In the genomic region with DNA sequence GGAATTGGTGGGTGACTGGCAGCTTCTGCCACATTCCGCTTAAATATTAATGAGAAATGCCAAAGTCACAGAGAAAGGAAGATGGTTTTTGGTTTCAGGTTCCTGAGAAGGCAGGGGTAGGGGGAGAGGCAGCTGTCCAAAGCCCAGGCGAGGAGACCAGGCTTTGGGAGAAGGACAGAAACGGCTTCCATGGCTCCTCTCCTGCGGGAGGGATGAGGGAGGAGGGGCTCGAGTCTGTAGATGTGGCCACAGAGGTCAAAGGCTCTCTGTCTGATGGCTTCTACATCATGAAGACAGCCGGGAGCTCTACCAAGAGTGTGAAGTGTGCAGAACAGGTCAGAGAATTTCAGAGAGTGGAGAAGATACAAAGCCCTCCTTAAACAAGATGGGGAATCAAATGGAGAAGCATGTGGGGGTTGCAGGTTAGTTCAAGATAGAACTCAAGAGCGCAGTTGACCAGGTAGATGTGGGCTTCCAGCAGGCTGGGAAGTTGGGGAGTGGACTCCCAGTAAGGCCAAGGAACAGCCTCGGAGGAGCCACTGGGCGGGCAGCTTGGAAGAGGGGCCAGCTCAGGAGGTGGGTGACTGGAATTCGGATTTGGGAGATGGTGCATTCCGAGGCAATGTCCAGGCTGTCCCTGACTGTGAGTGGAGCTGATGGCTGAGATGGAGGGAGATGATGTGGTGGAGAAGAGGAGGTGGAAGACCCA, we compare ENCODE assay signal across 11 cellular contexts. TPM values are rescaled to one million over a fixed set of nuclear protein-coding genes. Genes with fewer than 3 reads are reported as not detected.
DNase-seq lines count a peak whose midpoint lies in the region; ATAC-seq, FAIRE-seq and TF ChIP-seq lines count a peak whose summit lies in the region.
"Had no signal": no experiment of that assay in that cellular context is flagged by ENCODE, and none has a peak within 500 bp of the region (broad histone marks: within the 10 kb centered on the region; RNA-seq: fewer than 3 reads in every experiment).

No MANE protein-coding gene starts in this region.

- H3K4me3 ChIP-seq in ACC112 (ENCODE audit: low read depth, low read length) (peak overlapping the region; percentile 5), NB4 (ENCODE audit: low read depth, low read length) (peak overlapping the region; percentile 57), H1 (ENCODE audit: extremely low read depth in 1 of 4, insufficient read depth in 2 of 4, low read depth in 3 of 4, low read length in 4 of 4) (no peak overlapping the region), neutrophil (ENCODE audit: low read depth in 1 of 2, low read length in 1 of 2) (peak overlapping the region in 1 of 2 experiments; percentile 38)
- H3K4me3 ChIP-seq: HAP-1 had no signal

- no peak for TF ChIP-seq EP300 in H1 (IDR thresholded peaks at IDR 0.05; ENCODE audit: borderline replicate concordance in 1 of 2, low read depth in 2 of 2, low read length in 2 of 2)

- no peak overlapping the region for H2BK12ac ChIP-seq in H1 (ENCODE audit: low read depth, low read length)

- no peak overlapping the region for H4K91ac ChIP-seq in H1 (replicated peaks; ENCODE audit: insufficient read length, low read length)

- H3K18ac ChIP-seq in H1 (ENCODE audit: extremely low read depth, low read length): no peak overlapping the region

- TF ChIP-seq POLR2A in NB4 (IDR thresholded peaks at IDR 0.05; ENCODE audit: extremely low read depth, insufficient read length) (no peak), H1 (IDR thresholded peaks at IDR 0.05; ENCODE audit: control extremely low read depth in 1 of 2, low read depth in 2 of 2, low read length in 2 of 2) (no peak), erythroblast (IDR thresholded peaks at IDR 0.05; ENCODE audit: low read length) (no peak)

- H3K79me2 ChIP-seq in ACC112 (ENCODE audit: control insufficient read depth, insufficient read depth, low read length, unreplicated experiment) (no peaks in the 10 kb centered on the region), H1 (ENCODE audit: control insufficient read depth in 1 of 2, insufficient read depth in 2 of 2, low read length in 2 of 2) (no peaks in the 10 kb centered on the region)

- POLR2A ChIA-PET in H1 (lab: Charles Lee; ENCODE audit: partially characterized antibody): interaction anchor here (0.7 to 0.9 kb wide), 3 partner anchors 64 to 156 kb away, joined by 3 to 4 read pairs (median 4); no protein-coding TSS in a partner anchor

- no peak overlapping the region for H3K23ac ChIP-seq in H1 (ENCODE audit: insufficient read length)

- H3K79me1 ChIP-seq in H1 (ENCODE audit: low read depth, low read length): no peaks in the 10 kb centered on the region

- no peak overlapping the region for H3K14ac ChIP-seq in H1 (ENCODE audit: insufficient read length)

- no peak overlapping the region for H2BK20ac ChIP-seq in H1 (ENCODE audit: low read length)

- no peak overlapping the region for H3K9ac ChIP-seq in H1 (replicated peaks in 1 of 4; ENCODE audit: extremely low read depth in 1 of 4, low read depth in 3 of 4, low read length in 3 of 4)

- H2AFZ ChIP-seq in ACC112 (ENCODE audit: low read length, unreplicated experiment) (peak overlapping the region; percentile 64), H1 (ENCODE audit: low read length) (no peak overlapping the region)

- DNase-seq in NB4 (ENCODE audit: low read depth): no peak
- no peak for DNase-seq in H1 (ENCODE audit: low read depth in 1 of 2, low spot score in 2 of 2)
- no peak for DNase-seq in activated CD4-positive, CD25-positive, alpha-beta regulatory T cell treated with anti-CD3 and anti-CD28 coated beads, Interleukin-2, amount 50 U/mL, for 72 hours
- DNase-seq in erythroblast (lab: John Stamatoyannopoulos, UW): no peak
- no peak for DNase-seq in epidermal melanocyte (ENCODE audit: insufficient read length, low spot score)
- DNase-seq: NCI-H1694 treated with DMSO at 0.1 percent for 48 hours, WERI-Rb-1 had no signal

- H3K4me1 ChIP-seq in ACC112 (ENCODE audit: control insufficient read depth, insufficient read depth, low read length, unreplicated experiment) (peaks cover 34% of the 10 kb centered on the region), H1 (replicated peaks in 1 of 4; ENCODE audit: control insufficient read depth in 3 of 4, insufficient read depth in 4 of 4, low read length in 3 of 4) (no peaks in the 10 kb centered on the region; a peak in 1 of 7 replicates), neutrophil (ENCODE audit: control insufficient read depth in 1 of 2, insufficient read depth in 1 of 2, low read depth in 1 of 2, low read length in 1 of 2) (peaks cover 11 to 12% of the 10 kb centered on the region in 2 experiments)
- H3K4me1 ChIP-seq: HAP-1 had no signal

- H3K9me3 ChIP-seq in H1 (ENCODE audit: insufficient read depth in 2 of 2, low read depth in 1 of 2, low read length in 1 of 2) (no peaks in the 10 kb centered on the region), neutrophil (no peaks in the 10 kb centered on the region)
- H3K9me3 ChIP-seq: HAP-1 had no signal

- CTCF ChIA-PET in H1 (lab: Charles Lee; ENCODE audit: partially characterized antibody): interaction anchor here (1.0 to 3.8 kb wide), 5 partner anchors 8 to 136 kb away, joined by 3 to 14 read pairs (median 8); no protein-coding TSS in a partner anchor

- H4K8ac ChIP-seq in H1 (ENCODE audit: extremely low read depth, insufficient read depth, low read length): peak overlapping the region; percentile 84; the same call in 1 of the 2 replicates

- no peaks in the 10 kb centered on the region for H3K23me2 ChIP-seq in H1 (ENCODE audit: low read depth, low read length)

- no peak overlapping the region for H2BK15ac ChIP-seq in H1 (ENCODE audit: low read length)

- H3K27me3 ChIP-seq in ACC112 (ENCODE audit: insufficient read depth, low read length) (no peaks in the 10 kb centered on the region), H1 (replicated peaks in 1 of 4; ENCODE audit: control insufficient read depth in 3 of 4, extremely low read depth in 1 of 4, insufficient read depth in 3 of 4, low read length in 3 of 4) (no peaks in the 10 kb centered on the region), neutrophil (no peaks in the 10 kb centered on the region)

- no peak for FAIRE-seq in H1 (lab: Jason Lieb, UNC)

- H3K4ac ChIP-seq in H1 (replicated peaks; ENCODE audit: insufficient read length, low read depth, low read length): no peak overlapping the region

- WGBS in H1 (ENCODE audit: extremely low coverage in 1 of 2, insufficient coverage in 1 of 2, insufficient read length in 1 of 2, insufficient replicate concordance in 2 of 2, low coverage in 1 of 2, low lambda C conversion rate in 2 of 2, missing lambda C conversion rate in 1 of 2), 2 experiments: 87% methylated on average over 10 of the region's 11 CpGs; no CpG with 5 or more reads in 1 of the 2 experiments

- TF ChIP-seq CTCF in NB4 (IDR thresholded peaks at IDR 0.05; ENCODE audit: low read depth, low read length) (no peak), H1 (IDR thresholded peaks at IDR 0.05; ENCODE audit: control extremely low read depth in 1 of 3, insufficient read depth in 1 of 3, low read depth in 1 of 3, low read length in 3 of 3) (no peak), neutrophil (IDR thresholded peaks at IDR 0.05) (no peak)

- H2BK120ac ChIP-seq in H1 (replicated peaks; ENCODE audit: low read depth, low read length): no peak overlapping the region

- no peak overlapping the region for H2AK5ac ChIP-seq in H1 (ENCODE audit: low read depth, low read length)

- ATAC-seq in HG02763 (IDR thresholded peaks at IDR 0.05; ENCODE audit: unreplicated experiment): no peak

- H3K4me2 ChIP-seq in H1 (ENCODE audit: insufficient read depth in 1 of 2, low read depth in 2 of 2, low read length in 2 of 2): no peak overlapping the region

- H3K36me3 ChIP-seq in ACC112 (ENCODE audit: insufficient read depth, low read length): no peaks in the 10 kb centered on the region
- H3K36me3 ChIP-seq in H1 (ENCODE audit: control insufficient read depth in 2 of 4, insufficient read depth in 4 of 4, low read length in 3 of 4): no peaks in the 10 kb centered on the region
- H3K36me3 ChIP-seq in neutrophil: no peaks in the 10 kb centered on the region
- H3K36me3 ChIP-seq: HAP-1, WERI-Rb-1 had no signal

- no peak overlapping the region for H2BK5ac ChIP-seq in H1 (ENCODE audit: low read depth, low read length)

- TF ChIP-seq RAD21 in H1 (IDR thresholded peaks at IDR 0.05 in 1 of 2, conservative IDR thresholded peaks at IDR 0.05 in 1 of 2; ENCODE audit: low read depth in 2 of 2, low read length in 2 of 2): no peak

- no peaks in the 10 kb centered on the region for H4K20me1 ChIP-seq in H1 (replicated peaks in 1 of 2; ENCODE audit: control insufficient read depth in 1 of 2, insufficient read depth in 2 of 2, low read length in 2 of 2)

- no peak overlapping the region for H4K5ac ChIP-seq in H1 (ENCODE audit: insufficient read length, low read depth, low read length)

- no peak overlapping the region for H3K56ac ChIP-seq in H1 (replicated peaks; ENCODE audit: insufficient read length, low read depth, low read length)

- H3K27ac ChIP-seq in ACC112 (ENCODE audit: low read depth, low read length) (peak overlapping the region; percentile 63), H1 (ENCODE audit: low read depth, low read length) (no peak overlapping the region), neutrophil (peak overlapping the region; percentile 72)
- H3K27ac ChIP-seq: WERI-Rb-1 had no signal

TF ChIP-seq in H1, 55 proteins besides CTCF, POLR2A, EP300 and RAD21 (continues in another document):
- TF ChIP-seq RFX5 (IDR thresholded peaks at IDR 0.05; ENCODE audit: borderline replicate concordance, low read depth, low read length) (no peak), RBBP5 (IDR thresholded peaks at IDR 0.05; ENCODE audit: borderline replicate concordance, low read depth, low read length) (no peak), KDM4A (IDR thresholded peaks at IDR 0.05; ENCODE audit: low read depth, low read length, severe bottlenecking) (no peak), EZH2 (IDR thresholded peaks at IDR 0.05; ENCODE audit: low read depth, low read length, severe bottlenecking) (no peak), CHD2 (IDR thresholded peaks at IDR 0.05; ENCODE audit: low read length) (no peak), KDM5A (IDR thresholded peaks at IDR 0.05; ENCODE audit: low read length) (no peak), ASH2L (IDR thresholded peaks at IDR 0.05; ENCODE audit: low read length) (no peak), NRF1 (IDR thresholded peaks at IDR 0.05; ENCODE audit: low read depth, low read length) (no peak)

RNA-seq across cellular contexts. Expression of a gene that starts 23.8 kb away (rescaled TPM):
- 8.6 and 8.7 TPM in 2 replicates for total RNA-seq in H1 (2021; fragmentation: NEBNext Ultra II Directional; extraction: Animal tissue kit (Norgen Biotek cat#: 25700))
- 5.8 and 11.5 TPM in 2 replicates for polyA plus RNA-seq in H1 (2011; rRNA removed)
- polyA plus RNA-seq in H1 (2011; cell fraction: cytosol; rRNA removed): 5.9 TPM
- 9.7 TPM for polyA plus RNA-seq in H1 (2011; cell fraction: nucleus; rRNA removed)
- polyA plus RNA-seq in H1 (2012, experiment 1 of 2): 4.4 to 8.2 TPM (median 6.6 TPM) in 4 replicates
- 6.9 TPM for polyA plus RNA-seq in H1 (2012, experiment 2 of 2)
- polyA plus RNA-seq in H1 (2013, experiment 1 of 2): 7.8 TPM
- 8.1 TPM for polyA plus RNA-seq in H1 (2013, experiment 2 of 2)
- 2.1 and 2.6 TPM in 2 replicates for polyA minus RNA-seq in H1 (2011; rRNA and poly(A)+ RNA removed)
- polyA minus RNA-seq in H1 (2011; cell fraction: cytosol; rRNA and poly(A)+ RNA removed): 4.3 TPM
- polyA minus RNA-seq in H1 (2011; cell fraction: nucleus; rRNA and poly(A)+ RNA removed): 3.9 TPM

Comparison
In these comparisons a context has a peak if more than half of its experiments do, and no peak if none do; other contexts are left out.
1. H3K4me3 ChIP-seq: peak in ACC112 (single experiment) and NB4 (single experiment); none in H1 (0 of 4).